ENCODE assay signal across 8 cellular contexts in genomic region chr9:107172160-107172978, GRCh38.
DNase-seq lines count a peak whose midpoint lies in the region; ATAC-seq and TF ChIP-seq lines count a peak whose summit lies in the region.

No MANE protein-coding gene starts in this region.

- H3K27ac ChIP-seq in VCaP (no peak overlapping the region), caudate nucleus (ENCODE audit: low read depth, low read length) (no peak overlapping the region)

- ATAC-seq in GM18868 (IDR thresholded peaks at IDR 0.05; ENCODE audit: unreplicated experiment) = peak; percentile 57
- peak; percentile 46 for ATAC-seq in HG03095 (IDR thresholded peaks at IDR 0.05; ENCODE audit: unreplicated experiment)

- peak; percentile 99 for TF ChIP-seq CTCF in VCaP (conservative IDR thresholded peaks at IDR 0.05)

- DNase-seq in AG20443 (ENCODE audit: low spot score) (peak; percentile 75), NCI-H2107 treated with DMSO at 0.1 percent for 48 hours (lab: John Stamatoyannopoulos, UW; ENCODE audit: unreplicated experiment) (peak; percentile 58), caudate nucleus (lab: John Stamatoyannopoulos, UW) (peak in 54 of 61 donors; percentile 2 to 86 (median 40)), kidney glomerular epithelial cell (lab: John Stamatoyannopoulos, UW) (peak; percentile 72)
- peak; percentile 57 to 60 for DNase-seq in stimulated activated CD4-positive, alpha-beta T cell treated with anti-CD3 and anti-CD28 coated beads, Interleukin-2, amount 100 ng/mL, for 48 hours
